In the genomic region with DNA sequence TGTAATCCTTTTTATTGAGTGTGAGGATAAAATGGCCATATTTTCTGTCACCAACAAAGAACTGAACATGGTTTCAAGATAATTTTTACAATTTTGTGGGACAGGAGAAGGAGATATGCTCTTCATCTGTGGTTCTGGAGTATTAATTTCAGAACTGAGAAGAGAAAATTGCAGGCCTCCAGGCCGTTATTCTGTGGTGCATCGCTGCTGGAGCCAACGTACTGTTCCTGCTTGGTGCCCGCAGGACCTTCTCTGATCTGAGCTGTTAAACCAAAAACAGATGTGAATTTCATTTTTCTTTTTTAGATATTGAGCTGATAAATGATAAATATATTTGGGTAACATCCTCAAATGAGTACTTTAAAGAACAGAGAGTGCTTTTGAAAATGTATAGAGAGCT, we compare ENCODE assay signal across 13 cellular contexts.
DNase-seq lines count a peak whose midpoint lies in the region; ATAC-seq lines count a peak whose summit lies in the region.
"Had no signal": no experiment of that assay in that cellular context is flagged by ENCODE, and none has a peak within 500 bp of the region (broad histone marks: within the 10 kb centered on the region; RNA-seq: fewer than 3 reads in every experiment).

No MANE protein-coding gene starts in this region.

- intact Hi-C loops in activated naive CD4-positive, alpha-beta T cell treated with anti-CD3 and anti-CD28 coated beads for 36 hours (cut with micrococcal nuclease), result no loop called here
- intact Hi-C loops in cardiac septum (cut with DNase I), result no loop called here

- peak overlapping the region; percentile 92 for H3K27ac Mint-ChIP-seq in activated naive CD4-positive, alpha-beta T cell treated with anti-CD3 and anti-CD28 coated beads for 36 hours
- H3K27ac Mint-ChIP-seq in activated T-cell treated with anti-CD3 and anti-CD28 coated beads, Interleukin-2, amount 50 U/mL, for 72 hours, result peak overlapping the region; percentile 91
- peak overlapping the region; percentile 56 for H3K27ac Mint-ChIP-seq in stimulated activated naive B cell treated with anti-CD40 and anti-IgM and Interleukin-4, amounts not matched to agents 10 μg/mL and 1 μg/mL and 100 μg/mL, for 72 hours

- no peaks in the 10 kb centered on the region for H3K9me3 Mint-ChIP-seq in activated naive CD4-positive, alpha-beta T cell treated with anti-CD3 and anti-CD28 coated beads for 36 hours
- no peaks in the 10 kb centered on the region for H3K9me3 Mint-ChIP-seq in activated T-cell treated with anti-CD3 and anti-CD28 coated beads, Interleukin-2, amount 50 U/mL, for 72 hours
- H3K9me3 Mint-ChIP-seq in stimulated activated naive B cell treated with anti-CD40 and anti-IgM and Interleukin-4, amounts not matched to agents 10 μg/mL and 1 μg/mL and 100 μg/mL, for 72 hours, result peaks cover 2 to 3% of the 10 kb centered on the region in 2 donors

- peak overlapping the region; percentile 20 for H3K4me3 Mint-ChIP-seq in activated naive CD4-positive, alpha-beta T cell treated with anti-CD3 and anti-CD28 coated beads for 36 hours
- H3K4me3 Mint-ChIP-seq in activated T-cell treated with anti-CD3 and anti-CD28 coated beads, Interleukin-2, amount 50 U/mL, for 72 hours, result peak overlapping the region; percentile 58 to 90
- no peak overlapping the region for H3K4me3 Mint-ChIP-seq in stimulated activated naive B cell treated with anti-CD40 and anti-IgM and Interleukin-4, amounts not matched to agents 10 μg/mL and 1 μg/mL and 100 μg/mL, for 72 hours

- peaks cover 95% of the 10 kb centered on the region for H3K4me1 Mint-ChIP-seq in activated naive CD4-positive, alpha-beta T cell treated with anti-CD3 and anti-CD28 coated beads for 36 hours (ENCODE audit: low read depth)
- H3K4me1 Mint-ChIP-seq in activated T-cell treated with anti-CD3 and anti-CD28 coated beads, Interleukin-2, amount 50 U/mL, for 72 hours (ENCODE audit: low read depth), result peaks cover 99% of the 10 kb centered on the region
- H3K4me1 Mint-ChIP-seq in stimulated activated naive B cell treated with anti-CD40 and anti-IgM and Interleukin-4, amounts not matched to agents 10 μg/mL and 1 μg/mL and 100 μg/mL, for 72 hours, result peaks cover 47 to 70% of the 10 kb centered on the region in 2 donors

- peak; percentile 50 for ATAC-seq in HG02884 (IDR thresholded peaks at IDR 0.05; ENCODE audit: unreplicated experiment)
- peak in 1 of 2 donors; percentile 10 for ATAC-seq in activated T-cell treated with anti-CD3 and anti-CD28 coated beads, Interleukin-2, amount 50 U/mL, for 72 hours (replicated peaks in 1 of 2)
- no peak for ATAC-seq in stimulated activated naive B cell treated with anti-CD40 and anti-IgM and Interleukin-4, amounts not matched to agents 10 μg/mL and 1 μg/mL and 100 μg/mL, for 72 hours (replicated peaks)
- ATAC-seq: gastroesophageal sphincter had no signal

- H3K27me3 Mint-ChIP-seq in activated naive CD4-positive, alpha-beta T cell treated with anti-CD3 and anti-CD28 coated beads for 36 hours (ENCODE audit: low read depth), result no peaks in the 10 kb centered on the region
- no peaks in the 10 kb centered on the region for H3K27me3 Mint-ChIP-seq in activated T-cell treated with anti-CD3 and anti-CD28 coated beads, Interleukin-2, amount 50 U/mL, for 72 hours (ENCODE audit: low read depth)
- H3K27me3 Mint-ChIP-seq in stimulated activated naive B cell treated with anti-CD40 and anti-IgM and Interleukin-4, amounts not matched to agents 10 μg/mL and 1 μg/mL and 100 μg/mL, for 72 hours, result no peaks in the 10 kb centered on the region

- CTCF ChIA-PET in activated naive CD4-positive, alpha-beta T cell treated with anti-CD3 and anti-CD28 coated beads for 36 hours (lab: Charles Lee), result interaction anchor here (0.5 to 18.5 kb wide), 37 partner anchors 9 to 226 kb away, joined by 3 to 264 read pairs (median 4); no protein-coding TSS in a partner anchor

- H3K36me3 Mint-ChIP-seq in activated naive CD4-positive, alpha-beta T cell treated with anti-CD3 and anti-CD28 coated beads for 36 hours (ENCODE audit: low read depth), result peaks cover 72% of the 10 kb centered on the region
- peaks cover 34 to 67% of the 10 kb centered on the region in 2 donors for H3K36me3 Mint-ChIP-seq in activated T-cell treated with anti-CD3 and anti-CD28 coated beads, Interleukin-2, amount 50 U/mL, for 72 hours (ENCODE audit: insufficient read depth in 2 of 2)
- peaks cover 43 to 82% of the 10 kb centered on the region in 2 donors for H3K36me3 Mint-ChIP-seq in stimulated activated naive B cell treated with anti-CD40 and anti-IgM and Interleukin-4, amounts not matched to agents 10 μg/mL and 1 μg/mL and 100 μg/mL, for 72 hours

- DNase-seq in activated naive CD4-positive, alpha-beta T cell treated with anti-CD3 and anti-CD28 coated beads for 36 hours, result no peak
- no peak for DNase-seq in activated naive CD4-positive, alpha-beta T cell treated with Interleukin-2 at 50 U/mL for 16 hours
- peak in 1 of 2 donors; percentile 52 for DNase-seq in activated T-cell treated with anti-CD3 and anti-CD28 coated beads, Interleukin-2, amount 50 U/mL, for 72 hours
- DNase-seq in stimulated activated naive B cell treated with anti-CD40 and anti-IgM and Interleukin-4, amounts not matched to agents 10 μg/mL and 1 μg/mL and 100 μg/mL, for 72 hours, result no peak
- DNase-seq in NCI-H1092 (lab: John Stamatoyannopoulos, UW), result no peak
- DNase-seq in DMS 273 treated with DMSO at 0.1 percent for 48 hours (lab: John Stamatoyannopoulos, UW), result no peak
- no peak for DNase-seq in cardiac septum (ENCODE audit: low spot score)
- DNase-seq: ACHN, activated gamma-delta T cell, caudate nucleus, NCI-H446 treated with DMSO at 0.1 percent for 48 hours had no signal

Comparison
In these comparisons a context has a peak if more than half of its experiments do, and no peak if none do; other contexts are left out.
1. H3K4me3 Mint-ChIP-seq: peak in activated naive CD4-positive, alpha-beta T cell treated with anti-CD3 and anti-CD28 coated beads for 36 hours (single experiment) and activated T-cell treated with anti-CD3 and anti-CD28 coated beads, Interleukin-2, amount 50 U/mL, for 72 hours (2 of 2); none in stimulated activated naive B cell treated with anti-CD40 and anti-IgM and Interleukin-4, amounts not matched to agents 10 μg/mL and 1 μg/mL and 100 μg/mL, for 72 hours (0 of 2).
2. Peak in every context shown above with its lines, with median percentiles within 50 percentile points of each other: H3K27ac Mint-ChIP-seq.